In the genomic region with DNA sequence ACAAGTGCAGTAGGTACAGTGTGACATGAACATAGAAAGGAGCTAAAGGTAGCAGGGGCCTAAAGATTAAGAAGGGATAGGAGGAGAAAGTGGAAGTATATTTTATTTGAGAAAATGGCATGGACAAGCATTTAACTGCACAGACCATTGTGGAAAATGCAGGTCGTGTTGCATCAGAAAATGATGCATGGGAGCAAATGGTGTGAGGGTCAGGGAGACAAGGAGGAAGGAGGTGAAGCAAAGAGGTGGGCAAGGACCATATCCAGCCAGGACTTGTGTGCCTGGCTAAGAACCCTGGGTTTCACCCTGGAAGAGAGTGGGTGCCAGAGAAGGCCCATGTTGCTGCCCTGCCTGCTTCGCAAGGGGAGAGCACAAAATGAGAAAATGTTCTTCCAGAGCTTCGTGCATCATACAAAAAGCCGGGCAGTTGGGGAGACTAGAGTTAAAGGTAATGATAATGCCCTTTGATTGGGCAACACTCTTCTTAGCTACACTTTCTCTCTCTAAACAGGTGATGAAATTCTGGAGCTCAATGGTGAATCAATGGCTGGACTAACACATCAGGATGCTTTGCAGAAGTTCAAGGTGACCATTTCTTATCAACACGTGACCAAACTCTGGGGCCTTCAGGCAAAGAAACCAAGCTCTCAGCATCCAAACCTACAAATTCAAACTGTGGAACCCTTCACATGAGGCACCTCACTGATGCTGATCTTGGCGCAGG, we compare ENCODE assay signal across 22 cellular contexts.
"Had no signal": no experiment of that assay in that cellular context is flagged by ENCODE, and none has a peak within 500 bp of the region (broad histone marks: within the 10 kb centered on the region; RNA-seq: fewer than 3 reads in every experiment).

No MANE protein-coding gene starts in this region.

- H3K4me1 ChIP-seq: Peyer's patch had no signal

- H3K27me3 Mint-ChIP-seq: activated CD8-positive, alpha-beta memory T cell treated with anti-CD3 and anti-CD28 coated beads, Interleukin-2, amount 10 ng/mL, durations not matched to agents 7 days and 5 days; activated T-helper 17 cell treated with anti-CD3 and anti-CD28 coated beads, Interleukin-2, amount 50 U/mL, for 72 hours had no signal

- H3K27ac Mint-ChIP-seq: activated CD8-positive, alpha-beta memory T cell treated with anti-CD3 and anti-CD28 coated beads, Interleukin-2, amount 10 ng/mL, durations not matched to agents 7 days and 5 days; activated T-helper 17 cell treated with anti-CD3 and anti-CD28 coated beads, Interleukin-2, amount 50 U/mL, for 72 hours; brain; T-helper 1 cell treated with Interleukin-12 subunit alpha and Interleukin-12 subunit beta and Interleukin-4 antibody, amounts not matched to agents 30 μg/mL and 1 μg/mL, for 36 hours had no signal

- H3K9me3 ChIP-seq: Peyer's patch, SJSA1 had no signal

- H3K36me3 ChIP-seq: cardiac muscle cell, Peyer's patch, SJSA1 had no signal

- H3K4me3 Mint-ChIP-seq: activated CD8-positive, alpha-beta memory T cell treated with anti-CD3 and anti-CD28 coated beads, Interleukin-2, amount 10 ng/mL, durations not matched to agents 7 days and 5 days; activated T-helper 17 cell treated with anti-CD3 and anti-CD28 coated beads, Interleukin-2, amount 50 U/mL, for 72 hours; brain; T-helper 1 cell treated with Interleukin-12 subunit alpha and Interleukin-12 subunit beta and Interleukin-4 antibody, amounts not matched to agents 30 μg/mL and 1 μg/mL, for 36 hours had no signal

- H3K4me3 ChIP-seq: cardiac muscle cell, Peyer's patch, SJSA1 had no signal

- H3K36me3 Mint-ChIP-seq: brain had no signal

- H3K27ac ChIP-seq: cardiac muscle cell, Peyer's patch, RWPE1, SJSA1 had no signal

- ATAC-seq: activated CD4-positive, CD25-positive, alpha-beta regulatory T cell treated with anti-CD3 and anti-CD28 coated beads, Interleukin-2, amount 50 U/mL, for 24 hours; activated CD8-positive, alpha-beta memory T cell treated with anti-CD3 and anti-CD28 coated beads, Interleukin-2, amount 10 ng/mL, durations not matched to agents 7 days and 5 days; activated T-helper 17 cell treated with anti-CD3 and anti-CD28 coated beads, Interleukin-2, amount 50 U/mL, for 72 hours; SK-N-SH treated with all-trans-retinoic acid at 6 μM for 48 hours had no signal

- H3K27me3 ChIP-seq: cardiac muscle cell, Peyer's patch, SJSA1 had no signal

- DNase-seq: activated CD4-positive, alpha-beta T cell treated with anti-CD3 and anti-CD28 coated beads for 4 hours; activated CD8-positive, alpha-beta memory T cell treated with anti-CD3 and anti-CD28 coated beads, Interleukin-2, amount 10 ng/mL, durations not matched to agents 7 days and 5 days; activated naive CD4-positive, alpha-beta T cell treated with anti-CD3 and anti-CD28 coated beads, Interleukin-2, amount 50 U/mL, for 16 hours; activated T-cell treated with anti-CD3 and anti-CD28 coated beads for 4 hours; amygdala; Kasumi-1; NCI-H146; NCI-H187 treated with DMSO at 0.1 percent for 48 hours; NCI-H2081 treated with DMSO at 0.1 percent for 48 hours; NCI-H446; NCI-H524; SHP77; SW 1271 had no signal
